In the genomic region with DNA sequence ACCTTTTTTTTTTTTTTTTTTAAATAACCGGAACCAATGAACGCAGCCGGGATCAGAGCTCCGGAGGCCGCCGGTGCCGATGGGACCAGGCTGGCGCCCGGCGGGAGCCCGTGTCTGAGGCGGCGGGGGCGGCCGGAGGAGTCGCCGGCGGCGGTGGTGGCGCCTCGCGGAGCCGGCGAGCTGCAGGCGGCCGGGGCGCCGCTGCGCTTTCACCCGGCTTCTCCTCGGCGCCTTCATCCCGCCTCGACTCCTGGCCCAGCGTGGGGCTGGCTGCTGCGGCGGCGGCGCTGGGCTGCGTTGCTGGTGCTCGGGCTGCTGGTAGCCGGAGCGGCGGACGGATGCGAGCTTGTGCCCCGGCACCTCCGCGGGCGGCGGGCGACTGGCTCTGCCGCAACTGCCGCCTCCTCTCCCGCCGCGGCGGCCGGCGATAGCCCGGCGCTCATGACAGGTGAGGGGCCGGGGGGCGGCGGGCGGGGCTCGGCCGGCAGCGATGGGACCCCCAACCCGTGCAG, we compare ENCODE assay signal across 8 cellular contexts. TPM values are rescaled to one million over a fixed set of nuclear protein-coding genes. Genes with fewer than 3 reads are reported as not detected.
DNase-seq lines count a peak whose midpoint lies in the region; ATAC-seq, FAIRE-seq and TF ChIP-seq lines count a peak whose summit lies in the region.

No MANE protein-coding gene starts in this region.

- H3K27ac Mint-ChIP-seq in activated T-helper 2 cell treated with anti-CD3 and anti-CD28 coated beads, Interferon-gamma antibody, Interleukin-2, Interleukin-4, amounts not matched to agents 10 μg/mL and 5 μg/mL and 100 μg/mL, durations not matched to agents 14 hours and 24 hours and 36 hours, result peak overlapping the region; percentile 91
- H3K27ac Mint-ChIP-seq in neural progenitor cell, result no peak overlapping the region

- no peaks in the 10 kb centered on the region for H3K9me3 ChIP-seq in A673 (ENCODE audit: low read depth, low read length, poor library complexity, severe bottlenecking)
- H3K9me3 ChIP-seq in OCI-LY1 (ENCODE audit: low read length), result no peaks in the 10 kb centered on the region
- H3K9me3 ChIP-seq in fibroblast of lung (ENCODE audit: control insufficient read depth, insufficient read depth, low read depth, low read length), result no peaks in the 10 kb centered on the region
- H3K9me3 ChIP-seq in neural progenitor cell (ENCODE audit: low read depth), result no peaks in the 10 kb centered on the region

- H3K9ac ChIP-seq in OCI-LY1 (ENCODE audit: low read length), result peak overlapping the region; percentile 79
- H3K9ac ChIP-seq in fibroblast of lung (ENCODE audit: insufficient read depth, low read length), result peak overlapping the region; percentile 67
- H3K9ac ChIP-seq in neural progenitor cell, result peak overlapping the region; percentile 40

- DNase-seq in A673 (ENCODE audit: low spot score) (peak; percentile 77), fibroblast of lung (ENCODE audit: low read depth in 2 of 2) (peak; percentile 42 to 55), neural progenitor cell (ENCODE audit: low spot score) (peak; percentile 81), urothelium cell line (ENCODE audit: low spot score) (peak; percentile 12)
- peak; percentile 52 for DNase-seq in activated T-helper 2 cell treated with anti-CD3 and anti-CD28 coated beads, Interferon-gamma antibody, Interleukin-2, Interleukin-4, amounts not matched to agents 10 μg/mL and 5 μg/mL and 100 μg/mL, durations not matched to agents 14 hours and 24 hours and 36 hours (ENCODE audit: low spot score)

- H2AFZ ChIP-seq in OCI-LY1 (ENCODE audit: low read length), result no peak overlapping the region
- H2AFZ ChIP-seq in fibroblast of lung (ENCODE audit: low read length), result peak overlapping the region; percentile 38
- H2AFZ ChIP-seq in neural progenitor cell (replicated peaks), result peak overlapping the region; percentile 56

- H3K27ac ChIP-seq in A673 (ENCODE audit: low read depth, low read length, poor library complexity, severe bottlenecking) (peak overlapping the region; percentile 88), OCI-LY1 (ENCODE audit: low read depth, low read length, poor library complexity, severe bottlenecking) (peak overlapping the region; percentile 80), fibroblast of lung (ENCODE audit: insufficient read depth, low read length) (peak overlapping the region; percentile 75), neural progenitor cell (peak overlapping the region; percentile 85)

- H3K27me3 ChIP-seq in A673 (replicated peaks; ENCODE audit: insufficient read depth, low read depth, low read length, poor library complexity) (no peaks in the 10 kb centered on the region), OCI-LY1 (ENCODE audit: insufficient read depth, low read length) (no peaks in the 10 kb centered on the region), fibroblast of lung (ENCODE audit: control insufficient read depth, insufficient read depth, low read length) (no peaks in the 10 kb centered on the region), neural progenitor cell (peaks cover 9% of the 10 kb centered on the region)

- peaks cover 58% of the 10 kb centered on the region for H3K4me1 ChIP-seq in A673 (ENCODE audit: insufficient read depth, low read length, poor library complexity, severe bottlenecking)
- peaks cover 43% of the 10 kb centered on the region for H3K4me1 ChIP-seq in OCI-LY1 (ENCODE audit: insufficient read depth, low read length, severe bottlenecking)
- H3K4me1 ChIP-seq in fibroblast of lung (ENCODE audit: control insufficient read depth, extremely low read depth, insufficient read depth, low read length), result peaks cover 12% of the 10 kb centered on the region
- peaks cover 54% of the 10 kb centered on the region for H3K4me1 ChIP-seq in neural progenitor cell

- TF ChIP-seq CTCF in A673 (conservative IDR thresholded peaks at IDR 0.05; ENCODE audit: low read depth, low read length), result no peak
- no peak for TF ChIP-seq CTCF in OCI-LY1 (IDR thresholded peaks at IDR 0.05; ENCODE audit: low read length)
- TF ChIP-seq CTCF in fibroblast of lung (conservative IDR thresholded peaks at IDR 0.05 in 1 of 2, IDR thresholded peaks at IDR 0.05 in 1 of 2; ENCODE audit: low read depth in 1 of 2, low read length in 2 of 2), result no peak
- no peak for TF ChIP-seq CTCF in neural progenitor cell (IDR thresholded peaks at IDR 0.05)

- no peaks in the 10 kb centered on the region for H3F3A ChIP-seq in OCI-LY1 (ENCODE audit: insufficient read depth, low read length)
- H3F3A ChIP-seq in neural progenitor cell (ENCODE audit: low read depth), result peaks cover 49% of the 10 kb centered on the region

- H3K9me2 ChIP-seq in OCI-LY1 (ENCODE audit: low read depth, low read length), result no peaks in the 10 kb centered on the region

- CTCF ChIA-PET in A673 (lab: Charles Lee), result interaction anchor here (0.9 kb wide), 1 partner anchor 141 kb away, joined by 4 read pairs; no protein-coding TSS in a partner anchor

- intact Hi-C loops in A673 (cut with micrococcal nuclease; ENCODE audit: unreplicated experiment), result loop anchor here (2.0 to 10.0 kb wide), 3 partner anchors 74 to 150 kb away; no protein-coding TSS in a partner anchor
- intact Hi-C loops in activated T-helper 2 cell treated with anti-CD3 and anti-CD28 coated beads, Interferon-gamma antibody, Interleukin-2, Interleukin-4, amounts not matched to agents 10 μg/mL and 5 μg/mL and 100 μg/mL, durations not matched to agents 14 hours and 24 hours and 36 hours (cut with micrococcal nuclease), result loop anchor here (1.0 to 10.0 kb wide), 7 partner anchors 12 to 946 kb away; partner anchors contain the start of gene SMIM20

- peak overlapping the region; percentile 89 for H3K4me3 Mint-ChIP-seq in activated T-helper 2 cell treated with anti-CD3 and anti-CD28 coated beads, Interferon-gamma antibody, Interleukin-2, Interleukin-4, amounts not matched to agents 10 μg/mL and 5 μg/mL and 100 μg/mL, durations not matched to agents 14 hours and 24 hours and 36 hours (ENCODE audit: low read depth)
- peak overlapping the region; percentile 91 for H3K4me3 Mint-ChIP-seq in neural progenitor cell

- no TSS peak for BruUV-seq in A673 (replicated peaks; lab: Mats Ljungman, UMichigan)

- H3K36me3 ChIP-seq in A673 (ENCODE audit: insufficient read depth, low read length, poor library complexity, severe bottlenecking) (no peaks in the 10 kb centered on the region), OCI-LY1 (ENCODE audit: insufficient read depth, low read length) (no peaks in the 10 kb centered on the region), fibroblast of lung (ENCODE audit: control insufficient read depth, insufficient read depth, low read length) (no peaks in the 10 kb centered on the region), neural progenitor cell (no peaks in the 10 kb centered on the region)

- H3K4me2 ChIP-seq in OCI-LY1 (ENCODE audit: low read length), result peak overlapping the region; percentile 85
- no peak overlapping the region for H3K4me2 ChIP-seq in fibroblast of lung (ENCODE audit: extremely low read depth, insufficient read depth, low read length)
- peak overlapping the region; percentile 92 for H3K4me2 ChIP-seq in neural progenitor cell

- H3K9me3 Mint-ChIP-seq in activated T-helper 2 cell treated with anti-CD3 and anti-CD28 coated beads, Interferon-gamma antibody, Interleukin-2, Interleukin-4, amounts not matched to agents 10 μg/mL and 5 μg/mL and 100 μg/mL, durations not matched to agents 14 hours and 24 hours and 36 hours, result no peaks in the 10 kb centered on the region
- peaks cover 2% of the 10 kb centered on the region for H3K9me3 Mint-ChIP-seq in neural progenitor cell

- H3K27me3 Mint-ChIP-seq in activated T-helper 2 cell treated with anti-CD3 and anti-CD28 coated beads, Interferon-gamma antibody, Interleukin-2, Interleukin-4, amounts not matched to agents 10 μg/mL and 5 μg/mL and 100 μg/mL, durations not matched to agents 14 hours and 24 hours and 36 hours (ENCODE audit: low read depth), result peaks cover 3% of the 10 kb centered on the region
- peaks cover 7% of the 10 kb centered on the region for H3K27me3 Mint-ChIP-seq in neural progenitor cell (ENCODE audit: insufficient read depth, low read depth)

- ATAC-seq in GM18520 (IDR thresholded peaks at IDR 0.05; ENCODE audit: unreplicated experiment), result peak; percentile 10
- ATAC-seq in HG03045 (IDR thresholded peaks at IDR 0.05; ENCODE audit: unreplicated experiment), result peak; percentile 22

- no peak for FAIRE-seq in urothelium cell line (lab: Jason Lieb, UNC)

- H3K4me3 ChIP-seq in A673 (ENCODE audit: low read depth, low read length, poor library complexity, severe bottlenecking) (peak overlapping the region; percentile 85), OCI-LY1 (ENCODE audit: low read depth, low read length, poor library complexity, severe bottlenecking) (peak overlapping the region; percentile 93), fibroblast of lung (replicated peaks in 1 of 4; ENCODE audit: control extremely low read depth in 1 of 4, insufficient read depth in 1 of 4, low read depth in 3 of 4, low read length in 4 of 4) (peak overlapping the region; percentile 58 to 96 (median 78)), neural progenitor cell (peak overlapping the region; percentile 71)

- H4K20me1 ChIP-seq in OCI-LY1 (ENCODE audit: insufficient read depth, low read length) (no peaks in the 10 kb centered on the region), fibroblast of lung (ENCODE audit: control insufficient read depth, extremely low read depth, insufficient read depth, low read length) (no peaks in the 10 kb centered on the region), neural progenitor cell (ENCODE audit: low read depth) (peaks cover 17% of the 10 kb centered on the region)

- POLR2A ChIA-PET in A673 (lab: Charles Lee; ENCODE audit: low non-redundant PET), result interaction anchor here (0.6 kb wide), 1 partner anchor 12 kb away, joined by 16 read pairs; no protein-coding TSS in a partner anchor

- peaks cover 7% of the 10 kb centered on the region for H3K36me3 Mint-ChIP-seq in activated T-helper 2 cell treated with anti-CD3 and anti-CD28 coated beads, Interferon-gamma antibody, Interleukin-2, Interleukin-4, amounts not matched to agents 10 μg/mL and 5 μg/mL and 100 μg/mL, durations not matched to agents 14 hours and 24 hours and 36 hours (ENCODE audit: low read depth)
- no peaks in the 10 kb centered on the region for H3K36me3 Mint-ChIP-seq in neural progenitor cell

- H3K79me2 ChIP-seq in OCI-LY1 (ENCODE audit: insufficient read depth, low read length) (peaks cover 47% of the 10 kb centered on the region), fibroblast of lung (ENCODE audit: control insufficient read depth, insufficient read depth, low read length) (peaks cover 35% of the 10 kb centered on the region), neural progenitor cell (ENCODE audit: low read depth) (peaks cover 43% of the 10 kb centered on the region)

- peaks cover 52% of the 10 kb centered on the region for H3K4me1 Mint-ChIP-seq in activated T-helper 2 cell treated with anti-CD3 and anti-CD28 coated beads, Interferon-gamma antibody, Interleukin-2, Interleukin-4, amounts not matched to agents 10 μg/mL and 5 μg/mL and 100 μg/mL, durations not matched to agents 14 hours and 24 hours and 36 hours (ENCODE audit: low read depth)
- peaks cover 47% of the 10 kb centered on the region for H3K4me1 Mint-ChIP-seq in neural progenitor cell

RNA-seq across cellular contexts. Expression of gene STIM2, which starts 0.3 kb away (rescaled TPM):
- total RNA-seq in A673 (2021), result 56.1 and 59.0 TPM in 2 replicates
- total RNA-seq in activated T-helper 2 cell treated with anti-CD3 and anti-CD28 coated beads, Interferon-gamma antibody, Interleukin-2, Interleukin-4, amounts not matched to agents 10 μg/mL and 5 μg/mL and 100 μg/mL, durations not matched to agents 14 hours and 24 hours and 36 hours, result 35.5 and 37.1 TPM in 2 replicates
- 19.0 and 33.0 TPM in 2 replicates for total RNA-seq in fibroblast of lung
- polyA plus RNA-seq in fibroblast of lung, result 19.0 and 32.6 TPM in 2 replicates
- 14.0 and 21.2 TPM in 2 replicates for polyA plus RNA-seq in fibroblast of lung (2012)
- polyA minus RNA-seq in fibroblast of lung (ENCODE audit: low replicate concordance), result 15.7 and 22.1 TPM in 2 replicates
- 20.6 and 25.8 TPM in 2 replicates for total RNA-seq in neural progenitor cell (ENCODE audit: low replicate concordance)

Comparison
In these comparisons a context has a peak if more than half of its experiments do, and no peak if none do; other contexts are left out.
1. Peak in every context shown above with its lines: DNase-seq, ATAC-seq, H3K4me3 ChIP-seq and H3K27ac ChIP-seq.
2. DNase-seq: peak in every context shown above with its lines; median percentile 81 in neural progenitor cell; 77 in A673; 52 in activated T-helper 2 cell treated with anti-CD3 and anti-CD28 coated beads, Interferon-gamma antibody, Interleukin-2, Interleukin-4, amounts not matched to agents 10 μg/mL and 5 μg/mL and 100 μg/mL, durations not matched to agents 14 hours and 24 hours and 36 hours; 48 in fibroblast of lung; 12 in urothelium cell line.